In genomic region chr5:61301820-61302563, GRCh38 we compare ENCODE assay signal across 1 cellular context.
TF ChIP-seq lines count a peak whose summit lies in the region.

No MANE protein-coding gene starts in this region.

TF ChIP-seq in IMR-90, 13 proteins besides CTCF, POLR2A, EP300 and RAD21 (continued from another document):
- TF ChIP-seq MAFK (IDR thresholded peaks at IDR 0.05; ENCODE audit: low read depth, low read length) (peak; percentile 47), BHLHE40 (IDR thresholded peaks at IDR 0.05; ENCODE audit: low read depth, low read length) (peak; percentile 76), MAZ (IDR thresholded peaks at IDR 0.05; ENCODE audit: borderline replicate concordance, low read depth, low read length) (peak; percentile 23; the same call in 1 of the 2 replicates)
TF ChIP-seq in IMR-90: peak in this region for 8.
